Comparison of ENCODE assay signal across 17 cellular contexts in the genomic region with DNA sequence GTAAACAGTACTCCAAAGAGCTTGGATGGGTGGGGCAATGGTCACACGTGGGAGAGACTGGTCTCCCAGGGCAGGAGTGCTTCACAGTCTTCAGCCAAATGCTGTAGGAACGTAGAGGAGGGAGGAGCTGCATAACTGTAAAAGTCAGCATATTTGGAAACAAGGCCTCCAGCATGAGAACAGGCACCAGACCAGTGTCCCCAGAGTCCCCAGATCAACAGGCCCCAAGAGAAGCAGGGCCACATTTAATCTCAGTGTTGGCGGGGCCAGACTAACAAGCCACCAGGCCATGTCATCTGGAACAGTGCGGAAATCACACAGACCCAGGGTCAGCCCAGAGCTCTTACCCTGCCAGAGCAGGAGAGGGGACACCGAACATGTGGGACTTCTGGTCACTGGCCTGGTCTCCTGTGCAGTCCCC.
DNase-seq lines count a peak whose midpoint lies in the region; TF ChIP-seq lines count a peak whose summit lies in the region.
"Had no signal": no experiment of that assay in that cellular context is flagged by ENCODE, and none has a peak within 500 bp of the region (broad histone marks: within the 10 kb centered on the region; RNA-seq: fewer than 3 reads in every experiment).

No MANE protein-coding gene starts in this region.

- WGBS in mesenchymal stem cell, result 85% methylated on average over 5 of the region's 5 CpGs

- peaks cover 41% of the 10 kb centered on the region for H3K4me1 Mint-ChIP-seq in HFFc6 (ENCODE audit: low read depth)
- no peaks in the 10 kb centered on the region for H3K4me1 Mint-ChIP-seq in immature natural killer cell

- peaks cover 9% of the 10 kb centered on the region for H3K79me1 ChIP-seq in mesenchymal stem cell (replicated peaks; ENCODE audit: low read length, poor library complexity, severe bottlenecking)

- no peak overlapping the region for H3K4me3 Mint-ChIP-seq in HFFc6
- no peak overlapping the region for H3K4me3 Mint-ChIP-seq in immature natural killer cell
- H3K4me3 Mint-ChIP-seq: nephron had no signal

- H3K4me3 ChIP-seq in fibroblast of the aortic adventitia (ENCODE audit: low read depth, low read length), result no peak overlapping the region
- no peak overlapping the region for H3K4me3 ChIP-seq in mesenchymal stem cell (ENCODE audit: insufficient read depth in 1 of 2, low read depth in 1 of 2, low read length in 2 of 2)
- H3K4me3 ChIP-seq in subcutaneous abdominal adipose tissue (ENCODE audit: low read depth in 1 of 5, low read length in 5 of 5), result no peak overlapping the region
- H3K4me3 ChIP-seq: GM12878 had no signal

- no peak overlapping the region for H3K4me2 ChIP-seq in mesenchymal stem cell (ENCODE audit: low read length, poor library complexity, severe bottlenecking)

- H3K27ac ChIP-seq in mesenchymal stem cell (ENCODE audit: low read length, poor library complexity, severe bottlenecking), result no peak overlapping the region
- peak overlapping the region; percentile 45 for H3K27ac ChIP-seq in subcutaneous abdominal adipose tissue (ENCODE audit: low read depth, low read length)

- H3K18ac ChIP-seq in mesenchymal stem cell (ENCODE audit: low read depth in 1 of 2, low read length in 2 of 2), result peak overlapping the region; percentile 80 to 95

- H2BK120ac ChIP-seq in mesenchymal stem cell (ENCODE audit: low read depth, low read length), result no peak overlapping the region

- no peak overlapping the region for H2AK5ac ChIP-seq in mesenchymal stem cell (ENCODE audit: low read length, severe bottlenecking)

- peaks cover 0 to 8% of the 10 kb centered on the region in 2 experiments for H3K36me3 ChIP-seq in mesenchymal stem cell (ENCODE audit: control insufficient read depth in 1 of 2, insufficient read depth in 2 of 2, low read depth in 1 of 2, low read length in 2 of 2)
- H3K36me3 ChIP-seq in subcutaneous abdominal adipose tissue (ENCODE audit: control insufficient read depth in 5 of 5, insufficient read depth in 5 of 5, low read length in 5 of 5), result no peaks in the 10 kb centered on the region

- H3K4me1 ChIP-seq in mesenchymal stem cell (ENCODE audit: control insufficient read depth, insufficient read depth, low read depth, low read length) (peaks cover 6% of the 10 kb centered on the region), subcutaneous abdominal adipose tissue (ENCODE audit: control insufficient read depth in 5 of 5, insufficient read depth in 5 of 5, low read length in 5 of 5) (peaks cover 4 to 47% (median 31%) of the 10 kb centered on the region in 5 donors)

- H3K36me3 Mint-ChIP-seq in HFFc6 (ENCODE audit: low read depth) (no peaks in the 10 kb centered on the region), immature natural killer cell (no peaks in the 10 kb centered on the region)

- DNase-seq in HFFc6 (no peak), fibroblast of the aortic adventitia (ENCODE audit: low read depth) (peak; percentile 23), mesenchymal stem cell (no peak), DMS153 treated with DMSO at 0.1 percent for 48 hours (lab: John Stamatoyannopoulos, UW; ENCODE audit: unreplicated experiment) (no peak), immature natural killer cell (no peak), NOMO-1 treated with DMSO at 0.1 percent for 48 hours (lab: John Stamatoyannopoulos, UW; ENCODE audit: unreplicated experiment) (no peak)
- DNase-seq in stimulated activated CD4-positive, alpha-beta T cell treated with anti-CD3 and anti-CD28 coated beads, Interleukin-4, amount 100 ng/mL, for 24 hours, result no peak
- DNase-seq: amniotic stem cell, cerebellar nuclear complex, NCI-H2081, NCI-H526, OCI-M1, substantia nigra had no signal

- H4K91ac ChIP-seq in mesenchymal stem cell (ENCODE audit: low read length), result peak overlapping the region; percentile 43

- no peak overlapping the region for H2BK15ac ChIP-seq in mesenchymal stem cell (ENCODE audit: low read depth, poor library complexity, severe bottlenecking)

- H3K9ac ChIP-seq in mesenchymal stem cell (ENCODE audit: low read length) (no peak overlapping the region), subcutaneous abdominal adipose tissue (ENCODE audit: low read length in 5 of 5) (no peak overlapping the region)

- no peaks in the 10 kb centered on the region for H3K27me3 Mint-ChIP-seq in HFFc6 (ENCODE audit: insufficient read depth)
- H3K27me3 Mint-ChIP-seq in immature natural killer cell (ENCODE audit: low read depth in 3 of 3), result no peaks in the 10 kb centered on the region

- no peak for TF ChIP-seq CTCF in HFFc6 (IDR thresholded peaks at IDR 0.05)
- TF ChIP-seq CTCF in fibroblast of the aortic adventitia (IDR thresholded peaks at IDR 0.05; ENCODE audit: insufficient read depth, low read length), result no peak

- H2BK12ac ChIP-seq in mesenchymal stem cell (ENCODE audit: low read length in 2 of 2), result peak overlapping the region in 1 of 2 experiments; percentile 92

- H3K23ac ChIP-seq in mesenchymal stem cell (ENCODE audit: low read length in 2 of 2), result no peak overlapping the region

- no peak overlapping the region for H4K8ac ChIP-seq in mesenchymal stem cell (ENCODE audit: low read length)

- H3K27ac Mint-ChIP-seq in HFFc6, result peak overlapping the region; percentile 87
- no peak overlapping the region for H3K27ac Mint-ChIP-seq in immature natural killer cell
- H3K27ac Mint-ChIP-seq: activated T-helper 2 cell treated with anti-CD3 and anti-CD28 coated beads, Interferon-gamma antibody, Interleukin-2, Interleukin-4, amounts not matched to agents 10 μg/mL and 5 μg/mL and 100 μg/mL, durations not matched to agents 14 hours and 24 hours and 36 hours had no signal

- peak overlapping the region in 1 of 2 experiments; percentile 46 for H3K14ac ChIP-seq in mesenchymal stem cell (ENCODE audit: low read length in 2 of 2)

- peak overlapping the region in 1 of 2 experiments; percentile 83 for H3K4ac ChIP-seq in mesenchymal stem cell (ENCODE audit: low read depth in 1 of 2, low read length in 2 of 2)

- H2BK5ac ChIP-seq in mesenchymal stem cell (ENCODE audit: low read depth, low read length, poor library complexity, severe bottlenecking), result no peak overlapping the region

- H3K9me3 Mint-ChIP-seq in HFFc6 (no peaks in the 10 kb centered on the region), immature natural killer cell (no peaks in the 10 kb centered on the region)
- H3K9me3 Mint-ChIP-seq: activated T-helper 2 cell treated with anti-CD3 and anti-CD28 coated beads, Interferon-gamma antibody, Interleukin-2, Interleukin-4, amounts not matched to agents 10 μg/mL and 5 μg/mL and 100 μg/mL, durations not matched to agents 14 hours and 24 hours and 36 hours; nephron had no signal

- H3K9me3 ChIP-seq in mesenchymal stem cell (ENCODE audit: control insufficient read depth, low read length) (no peaks in the 10 kb centered on the region), subcutaneous abdominal adipose tissue (ENCODE audit: control insufficient read depth in 5 of 5, low read length in 5 of 5) (no peaks in the 10 kb centered on the region)

- H2AFZ ChIP-seq in mesenchymal stem cell (ENCODE audit: low read depth, low read length), result no peak overlapping the region

- H3K27me3 ChIP-seq in mesenchymal stem cell (ENCODE audit: control insufficient read depth in 1 of 2, insufficient read depth in 1 of 2, low read length in 2 of 2) (no peaks in the 10 kb centered on the region), subcutaneous abdominal adipose tissue (ENCODE audit: control insufficient read depth in 5 of 5, insufficient read depth in 4 of 5, low read length in 5 of 5) (no peaks in the 10 kb centered on the region)
